Comparison of ENCODE assay signal across 8 cellular contexts in the genomic region with DNA sequence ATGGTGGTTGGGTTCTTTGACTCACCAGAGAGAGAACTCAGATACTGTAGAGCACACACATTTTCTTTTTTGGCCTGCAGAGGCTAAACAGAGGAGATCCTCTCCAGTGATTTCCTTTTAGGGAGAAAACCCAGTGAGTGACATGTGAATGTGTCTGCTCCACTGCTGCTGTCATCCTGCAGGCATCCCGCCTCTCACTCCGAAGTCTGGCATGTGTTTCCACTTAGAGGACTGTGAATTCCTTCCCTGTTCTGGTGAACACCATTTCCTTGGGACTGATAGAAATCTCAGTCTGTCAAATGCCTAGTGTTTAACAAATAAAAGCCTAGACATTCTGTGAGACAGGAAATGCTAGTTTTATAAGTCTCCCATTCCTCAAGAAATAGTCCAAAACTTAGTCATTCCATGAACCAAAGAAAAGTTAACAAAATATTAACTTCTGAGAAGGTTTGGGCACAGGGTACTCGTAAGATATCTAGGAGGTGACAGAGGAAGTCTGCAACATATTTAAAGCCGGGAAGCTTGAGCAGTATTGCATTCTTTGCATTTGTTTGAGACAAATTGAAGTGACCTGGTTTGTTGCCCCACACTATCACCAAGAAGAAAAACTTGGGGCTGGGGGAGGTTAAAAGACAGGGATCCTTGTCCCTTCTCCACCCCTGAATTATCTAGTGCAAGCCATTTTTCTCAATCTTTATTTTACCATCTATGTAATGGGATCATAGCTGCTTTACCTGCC.
DNase-seq lines count a peak whose midpoint lies in the region; ATAC-seq and TF ChIP-seq lines count a peak whose summit lies in the region.

No MANE protein-coding gene starts in this region.

- no peak for ATAC-seq in GM23338
- ATAC-seq in activated CD8-positive, alpha-beta T cell treated with anti-CD3 and anti-CD28 coated beads, Interleukin-2, amount 10 ng/mL, durations not matched to agents 7 days and 5 days, result no peak
- ATAC-seq in left cardiac atrium, result peak; percentile 90

- H4K20me1 ChIP-seq in GM23338 (replicated peaks; ENCODE audit: insufficient read depth), result no peaks in the 10 kb centered on the region

- no peaks in the 10 kb centered on the region for H3F3A ChIP-seq in GM23338 (replicated peaks; ENCODE audit: low read depth)

- 0 out of 2 replicates have a peak, but pooled peaks cover 10% of the 10 kb centered on the region for H3K36me3 ChIP-seq in GM23338 (ENCODE audit: insufficient read depth)

- H3K79me2 ChIP-seq in GM23338 (replicated peaks; ENCODE audit: insufficient read depth), result no peaks in the 10 kb centered on the region

- peaks cover 20% of the 10 kb centered on the region for H3K4me1 Mint-ChIP-seq in GM23338
- H3K4me1 Mint-ChIP-seq in activated CD8-positive, alpha-beta T cell treated with anti-CD3 and anti-CD28 coated beads, Interleukin-2, amount 10 ng/mL, durations not matched to agents 7 days and 5 days (ENCODE audit: low read depth), result peaks cover 18% of the 10 kb centered on the region

- 0 out of 2 replicates have a peak overlapping the region, but pooled peaks have one; percentile 23 for H3K27ac Mint-ChIP-seq in GM23338
- no peak overlapping the region for H3K27ac Mint-ChIP-seq in activated CD8-positive, alpha-beta T cell treated with anti-CD3 and anti-CD28 coated beads, Interleukin-2, amount 10 ng/mL, durations not matched to agents 7 days and 5 days

- H3K27me3 Mint-ChIP-seq in GM23338 (ENCODE audit: insufficient read depth, low read depth, poor library complexity), result peaks cover 3% of the 10 kb centered on the region
- no peaks in the 10 kb centered on the region for H3K27me3 Mint-ChIP-seq in activated CD8-positive, alpha-beta T cell treated with anti-CD3 and anti-CD28 coated beads, Interleukin-2, amount 10 ng/mL, durations not matched to agents 7 days and 5 days (ENCODE audit: low read depth)

- no peaks in the 10 kb centered on the region for H3K27me3 ChIP-seq in GM23338 (ENCODE audit: insufficient read depth)

- H3K4me3 ChIP-seq in GM23338 (no peak overlapping the region), skin epidermis (no peak overlapping the region)

- peaks cover 11% of the 10 kb centered on the region for H3K4me1 ChIP-seq in GM23338 (ENCODE audit: insufficient read depth)

- no peak overlapping the region for H3K4me2 ChIP-seq in GM23338

- H3K4me3 Mint-ChIP-seq in GM23338, result no peak overlapping the region
- H3K4me3 Mint-ChIP-seq in activated CD8-positive, alpha-beta T cell treated with anti-CD3 and anti-CD28 coated beads, Interleukin-2, amount 10 ng/mL, durations not matched to agents 7 days and 5 days, result no peak overlapping the region

- peaks cover 25% of the 10 kb centered on the region for H3K36me3 Mint-ChIP-seq in GM23338 (ENCODE audit: low read depth)
- peaks cover 77% of the 10 kb centered on the region for H3K36me3 Mint-ChIP-seq in activated CD8-positive, alpha-beta T cell treated with anti-CD3 and anti-CD28 coated beads, Interleukin-2, amount 10 ng/mL, durations not matched to agents 7 days and 5 days (ENCODE audit: low read depth)

- H3K27ac ChIP-seq in GM23338 (ENCODE audit: low read depth) (0 out of 2 replicates have a peak overlapping the region, but pooled peaks have one; percentile 61), skin epidermis (peak overlapping the region in 13 of 21 experiments; percentile 5 to 81 (median 26))

- no peak overlapping the region for H2AFZ ChIP-seq in GM23338

- TF ChIP-seq CTCF in GM23338 (conservative IDR thresholded peaks at IDR 0.05; ENCODE audit: low read depth in 2 of 2), result no peak

- intact Hi-C loops in left cardiac atrium (cut with DNase I), result no loop called here

- H3K9me2 ChIP-seq in GM23338 (ENCODE audit: insufficient read depth), result no peaks in the 10 kb centered on the region

- POLR2A ChIA-PET in activated CD8-positive, alpha-beta T cell treated with anti-CD3 and anti-CD28 coated beads, Interleukin-2, amount 10 ng/mL, durations not matched to agents 7 days and 5 days (lab: Charles Lee), result no interaction called here

- CTCF ChIA-PET in activated CD8-positive, alpha-beta T cell treated with anti-CD3 and anti-CD28 coated beads, Interleukin-2, amount 10 ng/mL, durations not matched to agents 7 days and 5 days (lab: Charles Lee), result interaction anchor here (0.9 to 1.2 kb wide), 3 partner anchors 42 to 359 kb away, joined by 3 read pairs; a partner anchor contains a TSS

- DNase-seq in GM23338 (ENCODE audit: low spot score), result peak; percentile 26
- DNase-seq in activated CD8-positive, alpha-beta T cell treated with anti-CD3 and anti-CD28 coated beads, Interleukin-2, amount 10 ng/mL, durations not matched to agents 7 days and 5 days, result peak; percentile 17
- DNase-seq in left cardiac atrium, result peak; percentile 29
- no peak for DNase-seq in stimulated activated CD4-positive, alpha-beta T cell treated with anti-CD3 and anti-CD28 coated beads, Interleukin-2, amount 100 ng/mL, for 48 hours
- DNase-seq in NCI-H2171 (lab: John Stamatoyannopoulos, UW), result no peak
- DNase-seq in activated naive CD4-positive, alpha-beta T cell treated with anti-CD3 and anti-CD28 coated beads, Interleukin-2, amount 50 U/mL, for 16 hours, result no peak
- DNase-seq in COR-L47 (lab: John Stamatoyannopoulos, UW), result no peak

- H3K9me3 Mint-ChIP-seq in GM23338, result no peaks in the 10 kb centered on the region
- no peaks in the 10 kb centered on the region for H3K9me3 Mint-ChIP-seq in activated CD8-positive, alpha-beta T cell treated with anti-CD3 and anti-CD28 coated beads, Interleukin-2, amount 10 ng/mL, durations not matched to agents 7 days and 5 days (ENCODE audit: insufficient read depth)

TF ChIP-seq in GM23338, 12 proteins besides CTCF, POLR2A, EP300 and RAD21 (continues in another document):
- TF ChIP-seq NANOG (IDR thresholded peaks at IDR 0.05; ENCODE audit: borderline replicate concordance) (no peak), EZH2 (IDR thresholded peaks at IDR 0.05; ENCODE audit: low read depth, unreplicated experiment) (no peak), JUNB (IDR thresholded peaks at IDR 0.05; ENCODE audit: unreplicated experiment) (no peak), EZH2phosphoT487 (IDR thresholded peaks at IDR 0.05; ENCODE audit: unreplicated experiment) (no peak), ZNF331 (CRISPR knock-in tag; IDR thresholded peaks at IDR 0.05; ENCODE audit: low read depth) (no peak), ZNF114 (CRISPR knock-in tag; IDR thresholded peaks at IDR 0.05) (no peak), STAT1 (IDR thresholded peaks at IDR 0.05; ENCODE audit: unreplicated experiment) (no peak)
- TF ChIP-seq, protein P1, sequence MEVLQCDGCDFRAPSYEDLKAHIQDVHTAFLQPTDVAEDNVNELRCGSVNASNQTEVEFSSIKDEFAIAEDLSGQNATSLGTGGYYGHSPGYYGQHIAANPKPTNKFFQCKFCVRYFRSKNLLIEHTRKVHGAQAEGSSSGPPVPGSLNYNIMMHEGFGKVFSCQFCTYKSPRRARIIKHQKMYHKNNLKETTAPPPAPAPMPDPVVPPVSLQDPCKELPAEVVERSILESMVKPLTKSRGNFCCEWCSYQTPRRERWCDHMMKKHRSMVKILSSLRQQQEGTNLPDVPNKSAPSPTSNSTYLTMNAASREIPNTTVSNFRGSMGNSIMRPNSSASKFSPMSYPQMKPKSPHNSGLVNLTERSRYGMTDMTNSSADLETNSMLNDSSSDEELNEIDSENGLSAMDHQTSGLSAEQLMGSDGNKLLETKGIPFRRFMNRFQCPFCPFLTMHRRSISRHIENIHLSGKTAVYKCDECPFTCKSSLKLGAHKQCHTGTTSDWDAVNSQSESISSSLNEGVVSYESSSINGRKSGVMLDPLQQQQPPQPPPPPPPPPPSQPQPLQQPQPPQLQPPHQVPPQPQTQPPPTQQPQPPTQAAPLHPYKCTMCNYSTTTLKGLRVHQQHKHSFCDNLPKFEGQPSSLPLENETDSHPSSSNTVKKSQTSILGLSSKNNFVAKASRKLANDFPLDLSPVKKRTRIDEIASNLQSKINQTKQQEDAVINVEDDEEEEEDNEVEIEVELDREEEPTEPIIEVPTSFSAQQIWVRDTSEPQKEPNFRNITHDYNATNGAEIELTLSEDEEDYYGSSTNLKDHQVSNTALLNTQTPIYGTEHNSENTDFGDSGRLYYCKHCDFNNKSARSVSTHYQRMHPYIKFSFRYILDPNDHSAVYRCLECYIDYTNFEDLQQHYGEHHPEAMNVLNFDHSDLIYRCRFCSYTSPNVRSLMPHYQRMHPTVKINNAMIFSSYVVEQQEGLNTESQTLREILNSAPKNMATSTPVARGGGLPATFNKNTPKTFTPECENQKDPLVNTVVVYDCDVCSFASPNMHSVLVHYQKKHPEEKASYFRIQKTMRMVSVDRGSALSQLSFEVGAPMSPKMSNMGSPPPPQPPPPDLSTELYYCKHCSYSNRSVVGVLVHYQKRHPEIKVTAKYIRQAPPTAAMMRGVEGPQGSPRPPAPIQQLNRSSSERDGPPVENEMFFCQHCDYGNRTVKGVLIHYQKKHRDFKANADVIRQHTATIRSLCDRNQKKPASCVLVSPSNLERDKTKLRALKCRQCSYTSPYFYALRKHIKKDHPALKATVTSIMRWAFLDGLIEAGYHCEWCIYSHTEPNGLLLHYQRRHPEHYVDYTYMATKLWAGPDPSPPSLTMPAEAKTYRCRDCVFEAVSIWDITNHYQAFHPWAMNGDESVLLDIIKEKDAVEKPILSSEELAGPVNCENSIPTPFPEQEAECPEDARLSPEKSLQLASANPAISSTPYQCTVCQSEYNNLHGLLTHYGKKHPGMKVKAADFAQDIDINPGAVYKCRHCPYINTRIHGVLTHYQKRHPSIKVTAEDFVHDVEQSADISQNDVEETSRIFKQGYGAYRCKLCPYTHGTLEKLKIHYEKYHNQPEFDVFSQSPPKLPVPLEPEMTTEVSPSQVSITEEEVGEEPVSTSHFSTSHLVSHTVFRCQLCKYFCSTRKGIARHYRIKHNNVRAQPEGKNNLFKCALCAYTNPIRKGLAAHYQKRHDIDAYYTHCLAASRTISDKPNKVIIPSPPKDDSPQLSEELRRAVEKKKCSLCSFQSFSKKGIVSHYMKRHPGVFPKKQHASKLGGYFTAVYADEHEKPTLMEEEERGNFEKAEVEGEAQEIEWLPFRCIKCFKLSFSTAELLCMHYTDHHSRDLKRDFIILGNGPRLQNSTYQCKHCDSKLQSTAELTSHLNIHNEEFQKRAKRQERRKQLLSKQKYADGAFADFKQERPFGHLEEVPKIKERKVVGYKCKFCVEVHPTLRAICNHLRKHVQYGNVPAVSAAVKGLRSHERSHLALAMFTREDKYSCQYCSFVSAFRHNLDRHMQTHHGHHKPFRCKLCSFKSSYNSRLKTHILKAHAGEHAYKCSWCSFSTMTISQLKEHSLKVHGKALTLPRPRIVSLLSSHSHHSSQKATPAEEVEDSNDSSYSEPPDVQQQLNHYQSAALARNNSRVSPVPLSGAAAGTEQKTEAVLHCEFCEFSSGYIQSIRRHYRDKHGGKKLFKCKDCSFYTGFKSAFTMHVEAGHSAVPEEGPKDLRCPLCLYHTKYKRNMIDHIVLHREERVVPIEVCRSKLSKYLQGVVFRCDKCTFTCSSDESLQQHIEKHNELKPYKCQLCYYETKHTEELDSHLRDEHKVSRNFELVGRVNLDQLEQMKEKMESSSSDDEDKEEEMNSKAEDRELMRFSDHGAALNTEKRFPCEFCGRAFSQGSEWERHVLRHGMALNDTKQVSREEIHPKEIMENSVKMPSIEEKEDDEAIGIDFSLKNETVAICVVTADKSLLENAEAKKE (CRISPR knock-in tag; IDR thresholded peaks at IDR 0.05), result no peak

Comparison
In these comparisons a context has a peak if more than half of its experiments do, and no peak if none do; other contexts are left out.
1. ATAC-seq: peak in left cardiac atrium (2 of 2); none in GM23338 (single experiment) and activated CD8-positive, alpha-beta T cell treated with anti-CD3 and anti-CD28 coated beads, Interleukin-2, amount 10 ng/mL, durations not matched to agents 7 days and 5 days (single experiment).
2. DNase-seq: peak in GM23338 (single experiment), activated CD8-positive, alpha-beta T cell treated with anti-CD3 and anti-CD28 coated beads, Interleukin-2, amount 10 ng/mL, durations not matched to agents 7 days and 5 days (single experiment) and left cardiac atrium (single experiment); none in stimulated activated CD4-positive, alpha-beta T cell treated with anti-CD3 and anti-CD28 coated beads, Interleukin-2, amount 100 ng/mL, for 48 hours (0 of 2), NCI-H2171 (single experiment), activated naive CD4-positive, alpha-beta T cell treated with anti-CD3 and anti-CD28 coated beads, Interleukin-2, amount 50 U/mL, for 16 hours (single experiment) and COR-L47 (single experiment).